Comparison of ENCODE assay signal across 17 cellular contexts in the genomic region with DNA sequence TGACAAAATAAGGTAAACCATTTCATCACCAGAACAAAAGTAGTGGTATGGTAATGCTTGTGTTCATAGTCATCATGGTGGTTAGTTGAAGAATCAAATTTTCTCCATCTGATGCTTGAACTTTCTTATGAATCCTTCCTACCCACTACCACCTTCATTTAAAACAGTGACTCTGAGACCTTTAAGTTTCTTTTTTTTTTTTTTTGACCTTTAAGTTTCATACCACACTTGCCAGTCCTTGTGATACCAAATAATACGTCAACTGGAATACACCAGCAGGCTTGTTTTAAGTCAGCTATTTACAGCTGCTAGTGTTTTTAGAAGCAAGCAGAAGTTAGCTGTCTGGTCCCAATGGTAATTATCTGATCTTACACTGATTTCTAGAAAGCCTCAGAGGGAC.
DNase-seq lines count a peak whose midpoint lies in the region; ATAC-seq lines count a peak whose summit lies in the region.
"Had no signal": no experiment of that assay in that cellular context is flagged by ENCODE, and none has a peak within 500 bp of the region (broad histone marks: within the 10 kb centered on the region; RNA-seq: fewer than 3 reads in every experiment).

No MANE protein-coding gene starts in this region.

- DNase-seq in stimulated activated CD4-positive, alpha-beta T cell treated with anti-CD3 and anti-CD28 coated beads, Interleukin-12 subunit alpha, Interleukin-12 subunit beta, amount 100 ng/mL, for 4 hours = no peak
- DNase-seq in midbrain (lab: John Stamatoyannopoulos, UW) (no peak), cardiac septum (ENCODE audit: low spot score) (no peak), caudate nucleus (lab: John Stamatoyannopoulos, UW) (no peak)
- DNase-seq: activated CD4-positive, CD25-positive, alpha-beta regulatory T cell; activated effector memory CD4-positive, alpha-beta T cell treated with Interleukin-2 at 50 U/mL for 16 hours; AML-193; DND-41; Kasumi-1; kidney glomerular epithelial cell; NCI-H2029 treated with DMSO at 0.1 percent for 48 hours; NK-92 treated with Interleukin-12 subunit alpha and Interleukin-12 subunit beta, amount 100 ng/mL, for 24 hours had no signal

- H3K27ac ChIP-seq in caudate nucleus (ENCODE audit: low read depth, low read length) = no peak overlapping the region

- ATAC-seq in GM18499 (IDR thresholded peaks at IDR 0.05; ENCODE audit: insufficient read depth, unreplicated experiment) (peak; percentile 62), GM19351 (IDR thresholded peaks at IDR 0.05; ENCODE audit: unreplicated experiment) (peak; percentile 82), HG02759 (IDR thresholded peaks at IDR 0.05; ENCODE audit: unreplicated experiment) (peak; percentile 75), HG03460 (IDR thresholded peaks at IDR 0.05; ENCODE audit: unreplicated experiment) (peak; percentile 71)
- ATAC-seq: sciatic nerve had no signal

- intact Hi-C loops in cardiac septum (cut with DNase I) = no loop called here
